In genomic region chr7:450036-450435, GRCh38 we compare ENCODE assay signal across 19 cellular contexts.
DNase-seq lines count a peak whose midpoint lies in the region; ATAC-seq and TF ChIP-seq lines count a peak whose summit lies in the region.
"Had no signal": no experiment of that assay in that cellular context is flagged by ENCODE, and none has a peak within 500 bp of the region (broad histone marks: within the 10 kb centered on the region; RNA-seq: fewer than 3 reads in every experiment).

No MANE protein-coding gene starts in this region.

- no peaks in the 10 kb centered on the region for H3K9me2 ChIP-seq in PC-3 (replicated peaks; ENCODE audit: low read length)

- peak overlapping the region; percentile 34 for H3K27ac Mint-ChIP-seq in activated naive CD8-positive, alpha-beta T cell
- H3K27ac Mint-ChIP-seq in activated naive CD8-positive, alpha-beta T cell treated with anti-CD3 and anti-CD28 coated beads for 36 hours = no peak overlapping the region
- no peak overlapping the region for H3K27ac Mint-ChIP-seq in chondrocyte (ENCODE audit: unreplicated experiment)

- CTCF ChIA-PET in PC-3 (lab: Charles Lee) = no interaction called here

- H3K27me3 Mint-ChIP-seq in activated naive CD8-positive, alpha-beta T cell = no peaks in the 10 kb centered on the region
- peaks cover 3% of the 10 kb centered on the region for H3K27me3 Mint-ChIP-seq in activated naive CD8-positive, alpha-beta T cell treated with anti-CD3 and anti-CD28 coated beads for 36 hours
- H3K27me3 Mint-ChIP-seq in chondrocyte (ENCODE audit: low read depth) = peaks cover 4% of the 10 kb centered on the region

- no peaks in the 10 kb centered on the region for H3K36me3 ChIP-seq in BLaER1 treated with 17β-estradiol and CSF1 and Interleukin-3, amounts not matched to agents 10 nM and 100 nM
- no peaks in the 10 kb centered on the region for H3K36me3 ChIP-seq in lower lobe of right lung
- no peaks in the 10 kb centered on the region for H3K36me3 ChIP-seq in PC-3 (ENCODE audit: low read depth, low read length)
- H3K36me3 ChIP-seq: BE2C had no signal

- H3K9ac ChIP-seq in BLaER1 treated with 17β-estradiol and CSF1 and Interleukin-3, amounts not matched to agents 10 nM and 100 nM = 0 out of 22 replicates have a peak overlapping the region, but pooled peaks of 1 of the 11 experiments have one; percentile 9
- H3K9ac ChIP-seq in PC-3 (ENCODE audit: low read length) = no peak overlapping the region

- peak overlapping the region in 10 of 11 experiments; percentile 71 to 99 (median 94); a peak in 17 of 22 replicates for H3K4me2 ChIP-seq in BLaER1 treated with 17β-estradiol and CSF1 and Interleukin-3, amounts not matched to agents 10 nM and 100 nM
- H3K4me2 ChIP-seq in PC-3 (ENCODE audit: low read length) = no peak overlapping the region
- H3K4me2 ChIP-seq: A549 had no signal

- intact Hi-C loops in lower lobe of right lung (cut with DNase I) = no loop called here
- intact Hi-C loops in PC-3 (cut with micrococcal nuclease) = no loop called here

- POLR2A ChIA-PET in PC-3 (lab: Charles Lee; ENCODE audit: unreplicated experiment) = no interaction called here

- peaks cover 0 to 34% (median 0%) of the 10 kb centered on the region in 11 experiments; a peak in 4 of 22 replicates for H3K27me3 ChIP-seq in BLaER1 treated with 17β-estradiol and CSF1 and Interleukin-3, amounts not matched to agents 10 nM and 100 nM
- H3K27me3 ChIP-seq in lower lobe of right lung (ENCODE audit: low read depth) (peaks cover 20% of the 10 kb centered on the region), PC-3 (ENCODE audit: low read length) (no peaks in the 10 kb centered on the region)
- H3K27me3 ChIP-seq: BE2C had no signal

- H4K20me1 ChIP-seq in BLaER1 treated with 17β-estradiol and CSF1 and Interleukin-3, amounts not matched to agents 10 nM and 100 nM = 0 out of 22 replicates have a peak, but pooled peaks cover 0 to 8% (median 0%) of the 10 kb centered on the region in 11 experiments
- H4K20me1 ChIP-seq in PC-3 (ENCODE audit: low read length) = no peaks in the 10 kb centered on the region

- no peaks in the 10 kb centered on the region for H3K9me3 ChIP-seq in BLaER1 treated with 17β-estradiol and CSF1 and Interleukin-3, amounts not matched to agents 10 nM and 100 nM (replicated peaks in 1 of 11)
- H3K9me3 ChIP-seq in lower lobe of right lung = no peaks in the 10 kb centered on the region
- H3K9me3 ChIP-seq in PC-3 (ENCODE audit: low read length) = no peaks in the 10 kb centered on the region
- H3K9me3 ChIP-seq: A549, Caco-2 had no signal

- no peaks in the 10 kb centered on the region for H3F3A ChIP-seq in PC-3 (ENCODE audit: low read length, unreplicated experiment)

- DNase-seq in activated naive CD8-positive, alpha-beta T cell treated with anti-CD3 and anti-CD28 coated beads for 36 hours = no peak
- DNase-seq in chondrocyte (ENCODE audit: low spot score) (peak; percentile 51), lower lobe of right lung (peak; percentile 2), PC-3 (no peak), NCI-H226 (no peak)
- DNase-seq: 8988T; ACHN; AML-193; BE2C; Caco-2; CD8-positive, alpha-beta T cell; DMS153; GOT3; HCEC 1CT had no signal

- no TSS peak for BruUV-seq in PC-3 (replicated peaks; lab: Mats Ljungman, UMichigan)

- no peaks in the 10 kb centered on the region for H3K79me2 ChIP-seq in PC-3 (ENCODE audit: low read length)

- ATAC-seq in lower lobe of right lung (no peak), PC-3 (no peak)

- H2AFZ ChIP-seq in PC-3 (ENCODE audit: low read length) = no peak overlapping the region

- no peaks in the 10 kb centered on the region for H3K36me3 Mint-ChIP-seq in activated naive CD8-positive, alpha-beta T cell
- no peaks in the 10 kb centered on the region for H3K36me3 Mint-ChIP-seq in activated naive CD8-positive, alpha-beta T cell treated with anti-CD3 and anti-CD28 coated beads for 36 hours
- H3K36me3 Mint-ChIP-seq in chondrocyte (ENCODE audit: low read depth) = no peaks in the 10 kb centered on the region
- H3K36me3 Mint-ChIP-seq: CD4-positive, CD25-positive, alpha-beta regulatory T cell; CD8-positive, alpha-beta T cell had no signal

- TF ChIP-seq CTCF in chondrocyte (IDR thresholded peaks at IDR 0.05) (no peak), lower lobe of right lung (IDR thresholded peaks at IDR 0.05) (no peak), PC-3 (conservative IDR thresholded peaks at IDR 0.05; ENCODE audit: low read depth, low read length) (no peak)

- no peak overlapping the region for H3K4me3 ChIP-seq in BLaER1 treated with 17β-estradiol and CSF1 and Interleukin-3, amounts not matched to agents 10 nM and 100 nM
- H3K4me3 ChIP-seq in lower lobe of right lung (no peak overlapping the region), PC-3 (ENCODE audit: low read length) (no peak overlapping the region)
- H3K4me3 ChIP-seq: A549 had no signal

- no peak overlapping the region for H3K4me3 Mint-ChIP-seq in activated naive CD8-positive, alpha-beta T cell
- no peak overlapping the region for H3K4me3 Mint-ChIP-seq in activated naive CD8-positive, alpha-beta T cell treated with anti-CD3 and anti-CD28 coated beads for 36 hours
- H3K4me3 Mint-ChIP-seq in chondrocyte (ENCODE audit: unreplicated experiment) = no peak overlapping the region
- H3K4me3 Mint-ChIP-seq: CD4-positive, CD25-positive, alpha-beta regulatory T cell had no signal

- H3K4me1 ChIP-seq in BLaER1 treated with 17β-estradiol and CSF1 and Interleukin-3, amounts not matched to agents 10 nM and 100 nM = peaks cover 32 to 68% (median 61%) of the 10 kb centered on the region in 10 experiments
- H3K4me1 ChIP-seq in lower lobe of right lung (peaks cover 10% of the 10 kb centered on the region), PC-3 (ENCODE audit: insufficient read depth, low read length) (no peaks in the 10 kb centered on the region)
- H3K4me1 ChIP-seq: BE2C had no signal

- peaks cover 17% of the 10 kb centered on the region for H3K4me1 Mint-ChIP-seq in activated naive CD8-positive, alpha-beta T cell (ENCODE audit: low read depth)
- H3K4me1 Mint-ChIP-seq in activated naive CD8-positive, alpha-beta T cell treated with anti-CD3 and anti-CD28 coated beads for 36 hours = peaks cover 14% of the 10 kb centered on the region
- peaks cover 24% of the 10 kb centered on the region for H3K4me1 Mint-ChIP-seq in chondrocyte (ENCODE audit: low read depth)

- 0 out of 22 replicates have a peak overlapping the region, but pooled peaks of 1 of the 11 experiments have one; percentile 78 for H3K27ac ChIP-seq in BLaER1 treated with 17β-estradiol and CSF1 and Interleukin-3, amounts not matched to agents 10 nM and 100 nM
- H3K27ac ChIP-seq in lower lobe of right lung (no peak overlapping the region), PC-3 (ENCODE audit: low read length) (no peak overlapping the region)
- H3K27ac ChIP-seq: A549, C4-2B had no signal

- H3K9me3 Mint-ChIP-seq in activated naive CD8-positive, alpha-beta T cell (ENCODE audit: low read depth) = no peaks in the 10 kb centered on the region
- no peaks in the 10 kb centered on the region for H3K9me3 Mint-ChIP-seq in activated naive CD8-positive, alpha-beta T cell treated with anti-CD3 and anti-CD28 coated beads for 36 hours
- H3K9me3 Mint-ChIP-seq in chondrocyte (ENCODE audit: low read depth) = no peaks in the 10 kb centered on the region
- H3K9me3 Mint-ChIP-seq: CD8-positive, alpha-beta T cell had no signal

Comparison
In these comparisons a context has a peak if more than half of its experiments do, and no peak if none do; other contexts are left out.
1. DNase-seq: peak in chondrocyte (single experiment) and lower lobe of right lung (single experiment); none in activated naive CD8-positive, alpha-beta T cell treated with anti-CD3 and anti-CD28 coated beads for 36 hours (single experiment), PC-3 (single experiment) and NCI-H226 (single experiment).